7 cellular contexts compared by ENCODE assay signal in the genomic region with DNA sequence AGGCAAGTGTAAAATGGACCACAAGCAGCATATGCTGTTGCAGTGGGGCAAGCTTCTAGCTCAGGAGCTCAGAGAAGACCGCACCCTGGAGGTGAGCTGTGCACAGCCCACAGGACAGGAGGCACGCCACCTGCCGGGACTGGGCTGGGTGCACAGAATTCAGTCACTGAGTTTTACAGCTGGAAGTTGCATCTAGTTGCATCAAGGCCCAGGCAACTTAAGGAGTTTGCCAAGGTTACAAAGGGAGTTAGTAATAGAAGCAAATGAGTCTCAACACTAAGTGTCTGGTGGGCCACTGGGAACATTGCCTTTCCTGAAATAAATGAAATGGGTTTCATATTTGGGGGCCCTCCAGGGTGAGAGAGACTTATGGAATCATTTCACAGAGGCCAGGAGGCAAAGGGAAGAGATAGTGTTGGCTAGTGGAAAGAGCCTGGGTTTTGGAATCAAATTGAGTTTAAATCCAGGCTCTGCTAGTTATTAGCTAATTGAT. TPM values are rescaled to one million over a fixed set of nuclear protein-coding genes. Genes with fewer than 3 reads are reported as not detected.
DNase-seq lines count a peak whose midpoint lies in the region; ATAC-seq, FAIRE-seq and TF ChIP-seq lines count a peak whose summit lies in the region.

No MANE protein-coding gene starts in this region.

- H3K79me1 ChIP-seq in IMR-90 (ENCODE audit: low read depth in 1 of 2, low read length in 2 of 2) = no peaks in the 10 kb centered on the region

- peak overlapping the region; percentile 84; the same call in 2 of the 3 replicates for H2BK15ac ChIP-seq in IMR-90 (ENCODE audit: low read depth, low read length)

- H3K18ac ChIP-seq in IMR-90 (ENCODE audit: low read depth, low read length) = peak overlapping the region; percentile 83

- FAIRE-seq in astrocyte (lab: Jason Lieb, UNC) (no peak), small intestine (lab: Jason Lieb, UNC) (no peak)

- H3K36me3 ChIP-seq in IMR-90 (ENCODE audit: control insufficient read depth, insufficient read depth, low read length) = no peaks in the 10 kb centered on the region
- no peaks in the 10 kb centered on the region for H3K36me3 ChIP-seq in astrocyte (ENCODE audit: insufficient read depth, low read length)
- no peaks in the 10 kb centered on the region for H3K36me3 ChIP-seq in small intestine (ENCODE audit: control insufficient read depth in 2 of 2, insufficient read depth in 2 of 2, low read length in 2 of 2)

- H3K27me3 Mint-ChIP-seq in astrocyte (ENCODE audit: low read depth, unreplicated experiment) = peaks cover 4% of the 10 kb centered on the region

- peak overlapping the region; percentile 97 for H2BK20ac ChIP-seq in IMR-90 (ENCODE audit: low read depth, low read length)

- intact Hi-C loops in IMR-90 (cut with micrococcal nuclease) = loop anchor here (5.0 kb wide), 3 partner anchors 93 to 363 kb away; partner anchors contain the start of genes MKRN2 and PPARG

- H3K4me1 Mint-ChIP-seq in astrocyte (ENCODE audit: low read depth, unreplicated experiment) = peaks cover 31% of the 10 kb centered on the region

- H3K27ac ChIP-seq in IMR-90 (ENCODE audit: insufficient read depth, low read length) = peak overlapping the region; percentile 97
- peak overlapping the region; percentile 89 for H3K27ac ChIP-seq in astrocyte (ENCODE audit: low read depth, low read length)
- H3K27ac ChIP-seq in small intestine (ENCODE audit: low read depth in 1 of 2, low read length in 1 of 2) = no peak overlapping the region

- no peak for TF ChIP-seq CTCF in IMR-90 (conservative IDR thresholded peaks at IDR 0.05; ENCODE audit: low read depth, low read length)
- TF ChIP-seq CTCF in astrocyte (IDR thresholded peaks at IDR 0.05; ENCODE audit: insufficient read depth, low read depth, low read length) = no peak

- CTCF ChIA-PET in IMR-90 (lab: Yijun Ruan, JAX) = no interaction called here

- peaks cover 3% of the 10 kb centered on the region for H3K9me3 ChIP-seq in IMR-90 (ENCODE audit: control insufficient read depth, insufficient read depth, low read length)
- H3K9me3 ChIP-seq in astrocyte (ENCODE audit: insufficient read depth, low read depth, low read length) = no peaks in the 10 kb centered on the region
- no peaks in the 10 kb centered on the region for H3K9me3 ChIP-seq in small intestine (ENCODE audit: control insufficient read depth, low read depth)

- H3K4me2 ChIP-seq in IMR-90 (ENCODE audit: low read depth, low read length) (peak overlapping the region; percentile 24; the same call in 1 of the 2 replicates), astrocyte (ENCODE audit: low read length) (peak overlapping the region; percentile 77)

- H4K20me1 ChIP-seq in IMR-90 (ENCODE audit: insufficient read depth, low read length) (no peaks in the 10 kb centered on the region), astrocyte (ENCODE audit: insufficient read depth, low read length) (no peaks in the 10 kb centered on the region)

- H3K27me3 ChIP-seq in IMR-90 (ENCODE audit: control insufficient read depth, insufficient read depth, low read length) (no peaks in the 10 kb centered on the region), astrocyte (ENCODE audit: insufficient read depth, low read length) (no peaks in the 10 kb centered on the region), small intestine (ENCODE audit: control insufficient read depth in 2 of 2, insufficient read depth in 2 of 2, low read length in 2 of 2) (no peaks in the 10 kb centered on the region)

- POLR2A ChIA-PET in IMR-90 (lab: Charles Lee; ENCODE audit: unreplicated experiment) = no interaction called here

- H3K56ac ChIP-seq in IMR-90 (ENCODE audit: extremely low read depth, insufficient read depth, low read length) = peak overlapping the region; percentile 41; the same call in 1 of the 2 replicates

- ATAC-seq in GM18498 (IDR thresholded peaks at IDR 0.05; ENCODE audit: unreplicated experiment) (peak; percentile 60), GM21528 (IDR thresholded peaks at IDR 0.05; ENCODE audit: low FRiP score, unreplicated experiment) (peak; percentile 70), IMR-90 (ENCODE audit: low read depth) (no peak), HG02970 (IDR thresholded peaks at IDR 0.05; ENCODE audit: low FRiP score, unreplicated experiment) (no peak)

- TF ChIP-seq RAD21 in IMR-90 (IDR thresholded peaks at IDR 0.05; ENCODE audit: low read length) = no peak

- H3K23ac ChIP-seq in IMR-90 (ENCODE audit: low read depth, low read length) = peak overlapping the region; percentile 86

- peaks cover 9% of the 10 kb centered on the region for H3K9me1 ChIP-seq in IMR-90 (ENCODE audit: insufficient read depth, low read length)

- peaks cover 4% of the 10 kb centered on the region for H3K9me3 Mint-ChIP-seq in astrocyte (ENCODE audit: unreplicated experiment)

- in situ Hi-C loops in IMR-90 (cut with MboI; ENCODE audit: low sequenced_read_pairs) = no loop called here

- WGBS in IMR-90 (ENCODE audit: extremely low coverage in 2 of 2, insufficient read length in 1 of 2), 2 experiments = 87% methylated on average over 3 of the region's 3 CpGs; no CpG with 5 or more reads in 1 of the 2 experiments
- WGBS in small intestine, 3 donors = 13 to 54% (median 18%) methylated on average over 3 of the region's 3 CpGs

- dilution Hi-C loops in IMR-90 (cut with HindIII; ENCODE audit: low sequenced_read_pairs, unreplicated experiment) = no loop called here

- TF ChIP-seq POLR2A in IMR-90 (IDR thresholded peaks at IDR 0.05; ENCODE audit: low read depth, low read length) = no peak

- no peak overlapping the region for H3K4me3 ChIP-seq in IMR-90 (ENCODE audit: insufficient read depth, low read depth, low read length)
- no peak overlapping the region for H3K4me3 ChIP-seq in astrocyte (ENCODE audit: insufficient read depth, low read depth, low read length)
- H3K4me3 ChIP-seq in small intestine (ENCODE audit: low read depth in 1 of 2, low read length in 2 of 2) = no peak overlapping the region

- H3K36me3 Mint-ChIP-seq in astrocyte (ENCODE audit: low read depth, unreplicated experiment) = peaks cover 2% of the 10 kb centered on the region

- H3K14ac ChIP-seq in IMR-90 (replicated peaks; ENCODE audit: low read depth, low read length) = peak overlapping the region; percentile 76

- H3K9ac ChIP-seq in IMR-90 (ENCODE audit: low read depth, low read length) (no peak overlapping the region), astrocyte (ENCODE audit: low read length) (no peak overlapping the region)

- H3K4ac ChIP-seq in IMR-90 (ENCODE audit: low read depth, low read length) = peak overlapping the region; percentile 94

- peak overlapping the region; percentile 76 for H2AK5ac ChIP-seq in IMR-90 (ENCODE audit: low read depth, low read length)

- H3K79me2 ChIP-seq in astrocyte (ENCODE audit: insufficient read depth, low read length) = no peaks in the 10 kb centered on the region

- peak overlapping the region; percentile 72 for H3K27ac Mint-ChIP-seq in astrocyte (ENCODE audit: unreplicated experiment)

- DNase-seq in IMR-90 (peak; percentile 35), astrocyte (ENCODE audit: low read depth) (no peak), small intestine (peak; percentile 81), NCI-H748 treated with DMSO at 0.1 percent for 48 hours (lab: John Stamatoyannopoulos, UW) (no peak)

- H4K8ac ChIP-seq in IMR-90 (ENCODE audit: low read depth in 2 of 2, low read length in 2 of 2) = peak overlapping the region; percentile 58 to 72

- peak overlapping the region; percentile 91 for H2BK5ac ChIP-seq in IMR-90 (ENCODE audit: low read depth, low read length, poor library complexity, severe bottlenecking)

- H4K91ac ChIP-seq in IMR-90 (ENCODE audit: insufficient read depth, low read depth, low read length) = peak overlapping the region; percentile 91

- H2AFZ ChIP-seq in IMR-90 (replicated peaks; ENCODE audit: low read length, poor library complexity) = peak overlapping the region; percentile 53
- H2AFZ ChIP-seq in astrocyte (ENCODE audit: low read depth, low read length) = no peak overlapping the region

- H3K4me3 Mint-ChIP-seq in astrocyte (ENCODE audit: unreplicated experiment) = no peak overlapping the region

- peaks cover 23% of the 10 kb centered on the region for H3K4me1 ChIP-seq in IMR-90 (ENCODE audit: control insufficient read depth, insufficient read depth, low read length)
- peaks cover 27% of the 10 kb centered on the region for H3K4me1 ChIP-seq in astrocyte (ENCODE audit: insufficient read depth, low read length)
- H3K4me1 ChIP-seq in small intestine (ENCODE audit: control insufficient read depth in 2 of 2, insufficient read depth in 1 of 2, low read depth in 1 of 2, low read length in 1 of 2) = peaks cover 3 to 8% of the 10 kb centered on the region in 2 donors

- H2BK120ac ChIP-seq in IMR-90 (ENCODE audit: low read depth, low read length) = peak overlapping the region; percentile 97

- H4K5ac ChIP-seq in IMR-90 (ENCODE audit: low read depth, low read length) = peak overlapping the region; percentile 87

- no TSS peak for BruUV-seq in IMR-90 (replicated peaks; lab: Mats Ljungman, UMichigan)

- H2AK9ac ChIP-seq in IMR-90 (replicated peaks; ENCODE audit: low read depth, low read length, poor library complexity) = peak overlapping the region; percentile 88

TF ChIP-seq in IMR-90, 13 proteins besides CTCF, POLR2A, EP300 and RAD21:
- TF ChIP-seq CHD1 (IDR thresholded peaks at IDR 0.05; ENCODE audit: low read depth, low read length) (no peak), CEBPB (IDR thresholded peaks at IDR 0.05; ENCODE audit: low read depth, low read length) (0 out of 2 replicates have a peak, but pooled peaks have one; percentile 1)

RNA-seq across cellular contexts. Expression of gene TIMP4, which starts 36.0 kb away (rescaled TPM):
- total RNA-seq in IMR-90 (2012; rRNA removed) = 0.54 and 0.56 TPM in 2 replicates
- polyA plus RNA-seq in IMR-90 (2012; rRNA removed) = 0.39 and 0.40 TPM in 2 replicates
- polyA plus RNA-seq in IMR-90 (2012; cell fraction: cytosol; rRNA removed) = 0.57 and 0.80 TPM in 2 replicates
- polyA plus RNA-seq in IMR-90 (2012; cell fraction: nucleus; rRNA removed; ENCODE audit: low replicate concordance) = 0.13 and 0.16 TPM in 2 replicates
- 2.0 and 2.9 TPM in 2 replicates for total RNA-seq in astrocyte
- polyA plus RNA-seq in small intestine = 10 to 100 TPM in 1 of 3 donors, 1 to 10 TPM in 1, under 1 TPM in 1; 0.89 to 17.8 (median 3.8) TPM

Comparison
In these comparisons a context has a peak if more than half of its experiments do, and no peak if none do; other contexts are left out.
1. ATAC-seq: peak in GM18498 (single experiment) and GM21528 (single experiment); none in IMR-90 (single experiment) and HG02970 (single experiment).
2. DNase-seq: peak in IMR-90 (single experiment) and small intestine (single experiment); none in astrocyte (single experiment) and NCI-H748 treated with DMSO at 0.1 percent for 48 hours (single experiment).
3. H3K27ac ChIP-seq: peak in IMR-90 (single experiment) and astrocyte (single experiment); none in small intestine (0 of 2).